Comparison of ENCODE assay signal across 40 cellular contexts in the genomic region with DNA sequence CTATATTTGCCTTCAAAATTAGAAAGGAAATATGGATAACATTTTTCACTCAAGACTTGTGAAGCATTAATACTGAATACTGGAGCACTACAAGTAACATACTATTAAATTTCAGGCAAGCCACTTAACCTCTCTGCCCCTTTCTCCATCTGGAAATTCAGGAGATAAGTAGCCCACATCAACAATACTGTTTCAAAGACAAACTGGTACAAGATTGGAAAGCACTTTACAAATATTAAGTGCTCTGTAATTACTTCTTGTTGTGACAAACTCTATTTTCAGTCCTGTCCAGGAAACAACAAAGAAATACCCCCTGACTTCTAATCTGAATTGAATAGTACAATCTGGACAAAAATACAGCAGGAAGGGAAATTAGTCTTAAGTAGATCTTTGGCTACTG. TPM values are rescaled to one million over a fixed set of nuclear protein-coding genes. Genes with fewer than 3 reads are reported as not detected.
"Had no signal": no experiment of that assay in that cellular context is flagged by ENCODE, and none has a peak within 500 bp of the region (broad histone marks: within the 10 kb centered on the region; RNA-seq: fewer than 3 reads in every experiment).

No MANE protein-coding gene starts in this region.

- H3K4me3 ChIP-seq: adrenal gland, body of pancreas, colonic mucosa, gastrocnemius medialis, hepatocyte, pancreas, psoas muscle, sigmoid colon, thyroid gland, upper lobe of left lung, vagina had no signal

- H3K27ac Mint-ChIP-seq: activated CD4-positive, alpha-beta T cell treated with anti-CD3 and anti-CD28 coated beads for 36 hours; activated naive CD8-positive, alpha-beta T cell; activated T-cell treated with anti-CD3 and anti-CD28 coated beads, Interleukin-2, amount 50 U/mL, for 72 hours; naive thymus-derived CD4-positive, alpha-beta T cell; stimulated activated memory B cell treated with anti-CD40 and anti-IgM and Interleukin-4, amounts not matched to agents 10 μg/mL and 1 μg/mL and 100 μg/mL, for 72 hours; stimulated activated naive CD8-positive, alpha-beta T cell treated with anti-CD3 and anti-CD28 coated beads, Interleukin-15, amount 100 ng/mL, for 72 hours; T-helper 2 cell treated with Interferon-gamma antibody and Interleukin-4, amounts not matched to agents 5 μg/mL and 100 μg/mL, for 36 hours had no signal

- H3K4me2 ChIP-seq: hepatocyte had no signal

- H3K79me2 ChIP-seq: hepatocyte had no signal

- H3K4me1 Mint-ChIP-seq: stimulated activated memory B cell treated with anti-CD40 and anti-IgM and Interleukin-4, amounts not matched to agents 10 μg/mL and 1 μg/mL and 100 μg/mL, for 72 hours had no signal

- H2AFZ ChIP-seq: hepatocyte had no signal

- H3K36me3 ChIP-seq: adrenal gland, colonic mucosa, gastrocnemius medialis, pancreas, sigmoid colon, thyroid gland, upper lobe of left lung, vagina had no signal

- DNase-seq: activated CD4-positive, alpha-beta T cell treated with anti-CD3 and anti-CD28 coated beads for 36 hours; activated CD4-positive, CD25-positive, alpha-beta regulatory T cell; activated effector memory CD4-positive, alpha-beta T cell treated with Interleukin-2 at 50 U/mL for 16 hours; activated naive CD4-positive, alpha-beta T cell treated with Interleukin-2 at 50 U/mL for 16 hours; activated T-cell treated with anti-CD3 and anti-CD28 coated beads for 4 hours; activated T-cell treated with anti-CD3 and anti-CD28 coated beads, Interleukin-2, amount 50 U/mL, for 72 hours; adrenal gland; aorta; body of pancreas; cerebellar nuclear complex; colonic mucosa; effector CD8-positive, alpha-beta T cell; erythroblast; gastrocnemius medialis; glutamatergic neuron; islet precursor cell; left ventricle myocardium superior; midbrain; naive thymus-derived CD4-positive, alpha-beta T cell; nucleus accumbens; pancreas; psoas muscle; sigmoid colon; small intestine; stimulated activated CD4-positive, alpha-beta T cell treated with anti-CD3 and anti-CD28 coated beads, Interleukin-1b, Interleukin-23, amount 100 ng/mL, for 48 hours; stimulated activated CD4-positive, alpha-beta T cell treated with anti-CD3 and anti-CD28 coated beads, Interleukin-4, amount 100 ng/mL, for 4 hours; stimulated activated CD8-positive, alpha-beta memory T cell treated with anti-CD3 and anti-CD28 coated beads, Interleukin-4, amount 100 ng/mL, for 48 hours; stimulated activated naive CD8-positive, alpha-beta T cell treated with anti-CD3 and anti-CD28 coated beads, Interleukin-15, amount 100 ng/mL, for 72 hours; substantia nigra; thyroid gland; upper lobe of left lung had no signal

- H3K9me3 ChIP-seq: adrenal gland, body of pancreas, colonic mucosa, gastrocnemius medialis, pancreas, psoas muscle, sigmoid colon, thyroid gland, upper lobe of left lung, vagina had no signal

- H3K27me3 ChIP-seq: adrenal gland, body of pancreas, colonic mucosa, gastrocnemius medialis, hepatocyte, pancreas, sigmoid colon, thyroid gland, upper lobe of left lung, vagina had no signal

- H3K4me1 ChIP-seq: adrenal gland, body of pancreas, colonic mucosa, gastrocnemius medialis, pancreas, psoas muscle, sigmoid colon, thyroid gland, upper lobe of left lung, vagina had no signal

- H3K27me3 Mint-ChIP-seq: stimulated activated memory B cell treated with anti-CD40 and anti-IgM and Interleukin-4, amounts not matched to agents 10 μg/mL and 1 μg/mL and 100 μg/mL, for 72 hours had no signal

- H3K9me3 Mint-ChIP-seq: stimulated activated memory B cell treated with anti-CD40 and anti-IgM and Interleukin-4, amounts not matched to agents 10 μg/mL and 1 μg/mL and 100 μg/mL, for 72 hours; stimulated activated naive CD8-positive, alpha-beta T cell treated with anti-CD3 and anti-CD28 coated beads, Interleukin-15, amount 100 ng/mL, for 72 hours; T-helper 2 cell treated with Interferon-gamma antibody and Interleukin-4, amounts not matched to agents 5 μg/mL and 100 μg/mL, for 36 hours had no signal

- FAIRE-seq: endometrium, pancreas had no signal

- H3K36me3 Mint-ChIP-seq: activated naive CD8-positive, alpha-beta T cell; naive thymus-derived CD4-positive, alpha-beta T cell; stimulated activated memory B cell treated with anti-CD40 and anti-IgM and Interleukin-4, amounts not matched to agents 10 μg/mL and 1 μg/mL and 100 μg/mL, for 72 hours had no signal

- H3K27ac ChIP-seq: adrenal gland, body of pancreas, colonic mucosa, gastrocnemius medialis, hepatocyte, pancreas, psoas muscle, sigmoid colon, thyroid gland, upper lobe of left lung, vagina had no signal

- H3K4me3 Mint-ChIP-seq: activated CD4-positive, alpha-beta T cell treated with anti-CD3 and anti-CD28 coated beads for 36 hours; activated naive CD8-positive, alpha-beta T cell; activated T-cell treated with anti-CD3 and anti-CD28 coated beads, Interleukin-2, amount 50 U/mL, for 72 hours; naive thymus-derived CD4-positive, alpha-beta T cell; neural crest cell; stimulated activated memory B cell treated with anti-CD40 and anti-IgM and Interleukin-4, amounts not matched to agents 10 μg/mL and 1 μg/mL and 100 μg/mL, for 72 hours; stimulated activated naive CD8-positive, alpha-beta T cell treated with anti-CD3 and anti-CD28 coated beads, Interleukin-15, amount 100 ng/mL, for 72 hours; T-helper 2 cell treated with Interferon-gamma antibody and Interleukin-4, amounts not matched to agents 5 μg/mL and 100 μg/mL, for 36 hours had no signal

RNA-seq across cellular contexts. Expression of a gene that starts 49.3 kb away (rescaled TPM):
- total RNA-seq: activated CD4-positive, alpha-beta T cell treated with anti-CD3 and anti-CD28 coated beads for 36 hours; activated T-cell treated with anti-CD3 and anti-CD28 coated beads, Interleukin-2, amount 50 U/mL, for 72 hours; adrenal gland; aorta; body of pancreas; colonic mucosa; dermis microvascular lymphatic vessel endothelial cell; gastrocnemius medialis; hepatocyte; left ventricle myocardium superior; lung microvascular endothelial cell; naive thymus-derived CD4-positive, alpha-beta T cell; neural crest cell; pancreas; psoas muscle; sigmoid colon; thyroid gland; vagina had no signal
- polyA plus RNA-seq: adrenal gland; aorta; hepatocyte; naive thymus-derived CD4-positive, alpha-beta T cell; pancreas; psoas muscle; sigmoid colon; small intestine had no signal
